2 cellular contexts compared by ENCODE assay signal in genomic region chr5:177484902-177485549, GRCh38.
TF ChIP-seq lines count a peak whose summit lies in the region.

No MANE protein-coding gene starts in this region.

TF ChIP-seq in GM12891, 5 proteins besides CTCF, POLR2A, EP300 and RAD21:
- 0 out of 2 replicates have a peak, but pooled peaks have one; percentile 5 for TF ChIP-seq POLR2AphosphoS5 (IDR thresholded peaks at IDR 0.05; ENCODE audit: low read depth, low read length)
- no peak for TF ChIP-seq POU2F2 (IDR thresholded peaks at IDR 0.05; ENCODE audit: low read depth, low read length)

TF ChIP-seq in endothelial cell of umbilical vein, 7 proteins besides CTCF, POLR2A, EP300 and RAD21:
- TF ChIP-seq MYC (IDR thresholded peaks at IDR 0.05; ENCODE audit: low read depth, low read length) (no peak), GATA2 (IDR thresholded peaks at IDR 0.05; ENCODE audit: insufficient read depth, insufficient read length, low read depth, low read length) (no peak), JUN (IDR thresholded peaks at IDR 0.05; ENCODE audit: borderline replicate concordance, insufficient read depth, insufficient read length, low read depth) (no peak), MAX (IDR thresholded peaks at IDR 0.05; ENCODE audit: insufficient read depth, insufficient read length) (no peak), EZH2 (IDR thresholded peaks at IDR 0.05; ENCODE audit: borderline replicate concordance, low read depth, low read length, severe bottlenecking) (no peak), FOS (IDR thresholded peaks at IDR 0.05; ENCODE audit: borderline replicate concordance, insufficient read depth, low read length) (no peak), POLR2AphosphoS5 (IDR thresholded peaks at IDR 0.05; ENCODE audit: insufficient read depth, low read depth, low read length) (peak; percentile 3)
